In genomic region chr20:44208770-44209169, GRCh38 we compare ENCODE assay signal across 8 cellular contexts. TPM values are rescaled to one million over a fixed set of nuclear protein-coding genes. Genes with fewer than 3 reads are reported as not detected.
DNase-seq lines count a peak whose midpoint lies in the region; ATAC-seq and TF ChIP-seq lines count a peak whose summit lies in the region.

No MANE protein-coding gene starts in this region.

- H3K79me2 ChIP-seq in neural cell (replicated peaks; ENCODE audit: insufficient read depth, low read length), result peaks cover 68% of the 10 kb centered on the region

- intact Hi-C loops in CD4-positive, alpha-beta memory T cell (cut with micrococcal nuclease), result no loop called here

- no peaks in the 10 kb centered on the region for H3K9me2 ChIP-seq in neural cell (ENCODE audit: insufficient read depth, low read length)

- H3K4me1 ChIP-seq in CD4-positive, alpha-beta memory T cell (ENCODE audit: insufficient read depth, low read length), result peaks cover 47% of the 10 kb centered on the region

- H3K36me3 Mint-ChIP-seq in CD4-positive, alpha-beta memory T cell, result peaks cover 11 to 59% of the 10 kb centered on the region in 2 donors

- H3K4me3 ChIP-seq in CD4-positive, alpha-beta memory T cell (ENCODE audit: low read length in 2 of 2), result no peak overlapping the region
- H3K4me3 ChIP-seq in coronary artery (peak overlapping the region; percentile 85), neural cell (ENCODE audit: low read length) (peak overlapping the region; percentile 87)

- H3K9ac ChIP-seq in neural cell (ENCODE audit: low read length), result peak overlapping the region; percentile 90

- peaks cover 35 to 71% (median 47%) of the 10 kb centered on the region in 4 donors for H3K4me1 Mint-ChIP-seq in CD4-positive, alpha-beta memory T cell

- no peaks in the 10 kb centered on the region for H3K27me3 Mint-ChIP-seq in CD4-positive, alpha-beta memory T cell

- no peaks in the 10 kb centered on the region for H3K9me3 Mint-ChIP-seq in CD4-positive, alpha-beta memory T cell

- no peaks in the 10 kb centered on the region for H3K27me3 ChIP-seq in CD4-positive, alpha-beta memory T cell (ENCODE audit: insufficient read depth, low read length)
- H3K27me3 ChIP-seq in neural cell (ENCODE audit: insufficient read depth, low read depth, low read length), result no peaks in the 10 kb centered on the region

- H3K27ac ChIP-seq in CD4-positive, alpha-beta memory T cell (ENCODE audit: low read depth, low read length), result no peak overlapping the region
- H3K27ac ChIP-seq in coronary artery, result peak overlapping the region; percentile 96
- H3K27ac ChIP-seq in neural cell (ENCODE audit: low read length), result no peak overlapping the region

- peak overlapping the region; percentile 85 to 99 (median 94) for H3K4me3 Mint-ChIP-seq in CD4-positive, alpha-beta memory T cell

- ATAC-seq in HG02840 (IDR thresholded peaks at IDR 0.05; ENCODE audit: low FRiP score, unreplicated experiment), result no peak

- POLR2A ChIA-PET in CD4-positive, alpha-beta memory T cell (lab: Charles Lee; ENCODE audit: partially characterized antibody), result interaction anchor here (1.5 kb wide), 1 partner anchor 10 kb away, joined by 4 read pairs; no protein-coding TSS in a partner anchor

- peaks cover 9% of the 10 kb centered on the region for H4K20me1 ChIP-seq in neural cell (ENCODE audit: insufficient read depth)

- no peak for TF ChIP-seq RAD21 in neural cell (conservative IDR thresholded peaks at IDR 0.05)

- H3F3A ChIP-seq in neural cell (ENCODE audit: insufficient read depth, low read length, poor library complexity, severe bottlenecking), result peaks cover 6% of the 10 kb centered on the region

- peak overlapping the region; percentile 85 for H3K4me2 ChIP-seq in neural cell (ENCODE audit: low read length)

- H3K36me3 ChIP-seq in CD4-positive, alpha-beta memory T cell (ENCODE audit: insufficient read depth, low read length), result peaks cover 12% of the 10 kb centered on the region
- H3K36me3 ChIP-seq in neural cell (ENCODE audit: insufficient read depth, low read length), result no peaks in the 10 kb centered on the region

- no peak for DNase-seq in CD4-positive, alpha-beta memory T cell
- DNase-seq in M059J (ENCODE audit: low read depth) (peak; percentile 39), coronary artery (ENCODE audit: low spot score) (no peak), DMS79 treated with DMSO at 0.1 percent for 48 hours (lab: John Stamatoyannopoulos, UW) (no peak), DMS79 (lab: John Stamatoyannopoulos, UW) (no peak), NCI-H1105 treated with DMSO at 0.1 percent for 48 hours (lab: John Stamatoyannopoulos, UW) (no peak)

- TF ChIP-seq CTCF in coronary artery (IDR thresholded peaks at IDR 0.05) (no peak), neural cell (IDR thresholded peaks at IDR 0.05; ENCODE audit: poor library complexity, severe bottlenecking) (no peak)

- no peak overlapping the region for H2AFZ ChIP-seq in neural cell (ENCODE audit: low read depth, low read length)

- no peaks in the 10 kb centered on the region for H3K9me3 ChIP-seq in CD4-positive, alpha-beta memory T cell (ENCODE audit: control insufficient read depth in 1 of 2, low read length in 2 of 2)
- no peaks in the 10 kb centered on the region for H3K9me3 ChIP-seq in neural cell (ENCODE audit: low read length)

- CTCF ChIA-PET in CD4-positive, alpha-beta memory T cell (lab: Charles Lee; ENCODE audit: partially characterized antibody), result interaction anchor here (1.0 to 14.4 kb wide), 4 partner anchors 9 to 475 kb away, joined by 3 to 669 read pairs (median 5); partner anchors contain the start of gene FITM2

- H3K27ac Mint-ChIP-seq in CD4-positive, alpha-beta memory T cell, result peak overlapping the region; percentile 5 to 100 (median 96)

- no peak for TF ChIP-seq EP300 in neural cell (conservative IDR thresholded peaks at IDR 0.05; ENCODE audit: poor library complexity, severe bottlenecking)

TF ChIP-seq in neural cell, 6 proteins besides CTCF, POLR2A, EP300 and RAD21:
- TF ChIP-seq MXI1 (conservative IDR thresholded peaks at IDR 0.05; ENCODE audit: poor library complexity, severe bottlenecking) (no peak), SMC3 (conservative IDR thresholded peaks at IDR 0.05; ENCODE audit: poor library complexity) (no peak), EZH2 (IDR thresholded peaks at IDR 0.05; ENCODE audit: borderline replicate concordance, insufficient read depth, low read length, poor library complexity, severe bottlenecking) (no peak), TAF1 (IDR thresholded peaks at IDR 0.05; ENCODE audit: low read depth) (no peak), POLR2AphosphoS5 (IDR thresholded peaks at IDR 0.05) (no peak), REST (IDR thresholded peaks at IDR 0.05; ENCODE audit: borderline replicate concordance) (no peak)

RNA-seq across cellular contexts. Expression of gene OSER1, which starts 1.8 kb away (rescaled TPM):
- 10 to 100 TPM; 35.5 to 36.6 TPM for total RNA-seq in CD4-positive, alpha-beta memory T cell
- 10 to 100 TPM; 40.8 to 63.3 TPM for polyA plus RNA-seq in CD4-positive, alpha-beta memory T cell
- 77.3 and 83.3 TPM in 2 replicates for total RNA-seq in M059J (2014; rRNA removed; shearing (Covaris generic))
- polyA plus RNA-seq in neural cell, result 43.9 and 51.0 TPM in 2 replicates
- polyA minus RNA-seq in neural cell, result 52.6 and 63.6 TPM in 2 replicates

RNA-seq across cellular contexts. Expression of gene JPH2, which starts 21.8 kb away (rescaled TPM):
- not detected for total RNA-seq in CD4-positive, alpha-beta memory T cell
- not detected for polyA plus RNA-seq in CD4-positive, alpha-beta memory T cell
- total RNA-seq in M059J (2014; rRNA removed; shearing (Covaris generic)), result 16.4 and 39.3 TPM in 2 replicates
- not detected in 2 replicates for polyA plus RNA-seq in neural cell
- not detected in 2 replicates for polyA minus RNA-seq in neural cell

RNA-seq across cellular contexts. Expression of gene GDAP1L1, which starts 38.3 kb away (rescaled TPM):
- not detected for total RNA-seq in CD4-positive, alpha-beta memory T cell
- polyA plus RNA-seq in CD4-positive, alpha-beta memory T cell, result under 1 TPM in 1 of 2 donors, not detected in 1; 0.11 TPM
- total RNA-seq in M059J (2014; rRNA removed; shearing (Covaris generic)), result 0.42 TPM in 1 of 2 replicates, not detected in the other
- 216 and 243 TPM in 2 replicates for polyA plus RNA-seq in neural cell
- polyA minus RNA-seq in neural cell, result 149 and 164 TPM in 2 replicates

Comparison
In these comparisons a context has a peak if more than half of its experiments do, and no peak if none do; other contexts are left out.
1. H3K27ac ChIP-seq: peak in coronary artery (2 of 2); none in CD4-positive, alpha-beta memory T cell (single experiment) and neural cell (single experiment).
2. H3K4me3 ChIP-seq: peak in coronary artery (single experiment) and neural cell (single experiment); none in CD4-positive, alpha-beta memory T cell (0 of 2).
3. RNA of gene JPH2, which starts 21.8 kb away (total RNA-seq): 16.4 to 39.3 TPM in M059J; not detected in CD4-positive, alpha-beta memory T cell; every median in the first group is over 10 times any median in the second.